11 cellular contexts compared by ENCODE assay signal in genomic region chr3:119627461-119627860, GRCh38. TPM values are rescaled to one million over a fixed set of nuclear protein-coding genes. Genes with fewer than 3 reads are reported as not detected.
DNase-seq lines count a peak whose midpoint lies in the region; ATAC-seq and TF ChIP-seq lines count a peak whose summit lies in the region.
"Had no signal": no experiment of that assay in that cellular context is flagged by ENCODE, and none has a peak within 500 bp of the region (broad histone marks: within the 10 kb centered on the region; RNA-seq: fewer than 3 reads in every experiment).

No MANE protein-coding gene starts in this region.

- 64 to 78% methylated on average over 8 of the region's 8 CpGs for WGBS in heart right ventricle, 2 donors
- 56 to 68% (median 62%) methylated on average over 8 of the region's 8 CpGs for WGBS in stomach, 5 donors

- TF ChIP-seq POLR2A in stomach (IDR thresholded peaks at IDR 0.05) = no peak

- ATAC-seq in heart right ventricle (peak in 4 of 8 donors; percentile 5 to 47 (median 38)), HG03469 (IDR thresholded peaks at IDR 0.05; ENCODE audit: unreplicated experiment) (no peak), HG03135 (IDR thresholded peaks at IDR 0.05; ENCODE audit: unreplicated experiment) (no peak)

- H3K27ac Mint-ChIP-seq in T-helper 1 cell treated with Interleukin-12 subunit alpha and Interleukin-12 subunit beta and Interleukin-4 antibody, amounts not matched to agents 30 μg/mL and 1 μg/mL, for 36 hours = peak overlapping the region; percentile 18

- DNase-seq in NOMO-1 treated with dmso at 0.1 percent for 144 hours (lab: John Stamatoyannopoulos, UW; ENCODE audit: unreplicated experiment) = peak; percentile 6
- DNase-seq in NOMO-1 treated with DMSO at 0.1 percent for 48 hours (lab: John Stamatoyannopoulos, UW; ENCODE audit: unreplicated experiment) = no peak
- no peak for DNase-seq in heart right ventricle
- DNase-seq in stomach = no peak
- no peak for DNase-seq in GOT3 (lab: John Stamatoyannopoulos, UW)
- DNase-seq: NCI-H1092 had no signal

- no peak overlapping the region for H3K4me3 Mint-ChIP-seq in T-helper 1 cell treated with Interleukin-12 subunit alpha and Interleukin-12 subunit beta and Interleukin-4 antibody, amounts not matched to agents 30 μg/mL and 1 μg/mL, for 36 hours

- H3K4me3 ChIP-seq in heart right ventricle (no peak overlapping the region), stomach (no peak overlapping the region)
- H3K4me3 ChIP-seq: SJSA1 had no signal

- no peaks in the 10 kb centered on the region for H3K9me3 ChIP-seq in heart right ventricle
- H3K9me3 ChIP-seq in stomach = no peaks in the 10 kb centered on the region
- H3K9me3 ChIP-seq: SJSA1 had no signal

- H3K4me1 ChIP-seq in heart right ventricle (peaks cover 3 to 70% (median 59%) of the 10 kb centered on the region in 9 donors), stomach (peaks cover 0 to 18% (median 9%) of the 10 kb centered on the region in 4 donors)

- no peaks in the 10 kb centered on the region for H3K27me3 ChIP-seq in heart right ventricle
- no peaks in the 10 kb centered on the region for H3K27me3 ChIP-seq in stomach
- H3K27me3 ChIP-seq: SJSA1 had no signal

- peaks cover 22% of the 10 kb centered on the region for H3K4me1 Mint-ChIP-seq in T-helper 1 cell treated with Interleukin-12 subunit alpha and Interleukin-12 subunit beta and Interleukin-4 antibody, amounts not matched to agents 30 μg/mL and 1 μg/mL, for 36 hours (ENCODE audit: low read depth)

- H3K9me3 Mint-ChIP-seq in T-helper 1 cell treated with Interleukin-12 subunit alpha and Interleukin-12 subunit beta and Interleukin-4 antibody, amounts not matched to agents 30 μg/mL and 1 μg/mL, for 36 hours = no peaks in the 10 kb centered on the region

- peaks cover 3% of the 10 kb centered on the region for H3K27me3 Mint-ChIP-seq in T-helper 1 cell treated with Interleukin-12 subunit alpha and Interleukin-12 subunit beta and Interleukin-4 antibody, amounts not matched to agents 30 μg/mL and 1 μg/mL, for 36 hours (ENCODE audit: low read depth)

- TF ChIP-seq EP300 in stomach (IDR thresholded peaks at IDR 0.05) = no peak

- H3K27ac ChIP-seq in heart right ventricle (peak overlapping the region in 7 of 10 donors; percentile 1 to 84 (median 66)), stomach (peak overlapping the region in 3 of 5 donors; percentile 14 to 73 (median 39))
- H3K27ac ChIP-seq: 22Rv1, SJSA1 had no signal

- H3K36me3 Mint-ChIP-seq in T-helper 1 cell treated with Interleukin-12 subunit alpha and Interleukin-12 subunit beta and Interleukin-4 antibody, amounts not matched to agents 30 μg/mL and 1 μg/mL, for 36 hours (ENCODE audit: low read depth) = no peaks in the 10 kb centered on the region

- H3K36me3 ChIP-seq in heart right ventricle (no peaks in the 10 kb centered on the region), stomach (no peaks in the 10 kb centered on the region)
- H3K36me3 ChIP-seq: SJSA1 had no signal

- intact Hi-C loops in heart right ventricle (cut with DNase I) = no loop called here
- intact Hi-C loops in stomach (cut with DNase I; ENCODE audit: low total_unique reads) = no loop called here

- TF ChIP-seq CTCF in heart right ventricle (IDR thresholded peaks at IDR 0.05) (no peak), stomach (IDR thresholded peaks at IDR 0.05) (no peak)

RNA-seq across cellular contexts. Expression of gene PLA1A, which starts 29.8 kb away (rescaled TPM):
- total RNA-seq in heart right ventricle (10 to 100 TPM in 1 of 10 donors, 1 to 10 TPM in 6, under 1 TPM in 3; 0.55 to 19.3 (median 1.9) TPM), stomach (10 to 100 TPM in 1 of 5 donors, 1 to 10 TPM in 2, not detected in 2; 3.1 to 16.9 (median 9.3) TPM)
- polyA plus RNA-seq in heart right ventricle (1 to 10 TPM; 1.1 to 3.7 TPM), stomach (1 to 10 TPM; 1.1 to 3.5 (median 2.3) TPM)

RNA-seq across cellular contexts. Expression of gene POPDC2, which starts 32.9 kb away (rescaled TPM):
- 100 to 1,000 TPM; 598 to 928 (median 732) TPM for total RNA-seq in heart right ventricle
- 100 to 1,000 TPM; 351 to 805 TPM for polyA plus RNA-seq in heart right ventricle
- 10 to 100 TPM in 1 of 5 donors, 1 to 10 TPM in 4; 8.5 to 10.7 (median 9.3) TPM for total RNA-seq in stomach
- 1 to 10 TPM; 1.4 to 5.6 (median 2.7) TPM for polyA plus RNA-seq in stomach

RNA-seq across cellular contexts. Expression of gene ADPRH, which starts 48.2 kb away (rescaled TPM):
- total RNA-seq in heart right ventricle = 10 to 100 TPM in 6 of 10 donors, 1 to 10 TPM in 4; 7.5 to 16.9 (median 12.6) TPM
- 1 to 10 TPM; 5.6 to 7.9 TPM for polyA plus RNA-seq in heart right ventricle
- 10 to 100 TPM in 1 of 5 donors, 1 to 10 TPM in 2, under 1 TPM in 1, not detected in 1; 0.89 to 21.4 (median 2.8) TPM for total RNA-seq in stomach
- 1 to 10 TPM; 1.8 to 3.7 (median 2.5) TPM for polyA plus RNA-seq in stomach

RNA-seq across cellular contexts. Expression of gene COX17, which starts 49.7 kb away (rescaled TPM):
- total RNA-seq in heart right ventricle = 100 to 1,000 TPM in 6 of 10 donors, 10 to 100 TPM in 4; 76.2 to 175 (median 107) TPM
- polyA plus RNA-seq in heart right ventricle = 100 to 1,000 TPM; 228 to 733 TPM
- 10 to 100 TPM; 28.6 to 65.9 (median 32.5) TPM for total RNA-seq in stomach
- 100 to 1,000 TPM; 164 to 184 (median 179) TPM for polyA plus RNA-seq in stomach

Comparison
In these comparisons a context has a peak if more than half of its experiments do, and no peak if none do; other contexts are left out.
1. RNA of gene POPDC2, which starts 32.9 kb away (total RNA-seq): 598 to 928 TPM in heart right ventricle; 8.5 to 10.7 TPM in stomach; every median in the first group is over 10 times any median in the second.